In the genomic region with DNA sequence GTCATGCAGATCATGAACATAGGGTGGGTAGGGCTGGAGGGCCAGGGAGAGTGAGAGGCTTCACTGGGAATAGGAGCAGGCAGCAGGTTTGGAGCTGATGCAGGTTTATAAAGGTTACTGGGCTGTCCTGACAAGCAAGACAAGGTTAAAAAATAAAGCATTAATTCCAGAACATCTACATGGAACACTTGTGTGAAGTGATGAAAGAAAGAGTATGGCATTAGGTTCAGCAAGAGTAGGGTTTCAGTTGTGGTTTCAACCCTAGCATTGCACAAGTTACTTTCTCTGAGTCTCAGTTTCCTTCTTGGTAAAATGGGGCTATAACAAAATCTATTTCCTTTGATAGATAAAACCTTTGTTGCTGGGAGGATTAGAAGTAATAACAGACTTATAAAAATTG, we compare ENCODE assay signal across 12 cellular contexts.
A peak's percentile ranks its signal among the peaks of the same experiment; 100 is the strongest.
DNase-seq lines count a peak whose midpoint lies in the region; ATAC-seq and TF ChIP-seq lines count a peak whose summit lies in the region.
"Had no signal": no experiment of that assay in that cellular context is flagged by ENCODE, and none has a peak within 500 bp of the region (broad histone marks: within the 10 kb centered on the region; RNA-seq: fewer than 3 reads in every experiment).

No MANE protein-coding gene starts in this region.

- no peak overlapping the region for H3K27ac Mint-ChIP-seq in natural killer cell treated with Interleukin-12 subunit alpha and Interleukin-12 subunit beta and Interleukin-15 and Interleukin-18, amount 100 ng/mL, for 72 hours
- H3K27ac Mint-ChIP-seq in natural killer cell: no peak overlapping the region
- H3K27ac Mint-ChIP-seq in activated CD4-positive, alpha-beta memory T cell treated with anti-CD3 and anti-CD28 coated beads, Interleukin-2, amount 10 ng/mL, durations not matched to agents 7 days and 5 days: no peak overlapping the region
- H3K27ac Mint-ChIP-seq: dendritic cell treated with granulocyte-macrophage colony-stimulating factor and Interleukin-4, amounts not matched to agents 40 ng/mL and 50 ng/mL, for 4 days had no signal

- H3K4me3 Mint-ChIP-seq in natural killer cell treated with Interleukin-12 subunit alpha and Interleukin-12 subunit beta and Interleukin-15 and Interleukin-18, amount 100 ng/mL, for 72 hours: no peak overlapping the region
- H3K4me3 Mint-ChIP-seq in natural killer cell: no peak overlapping the region
- H3K4me3 Mint-ChIP-seq in activated CD4-positive, alpha-beta memory T cell treated with anti-CD3 and anti-CD28 coated beads, Interleukin-2, amount 10 ng/mL, durations not matched to agents 7 days and 5 days: no peak overlapping the region
- H3K4me3 Mint-ChIP-seq: dendritic cell treated with granulocyte-macrophage colony-stimulating factor and Interleukin-4, amounts not matched to agents 40 ng/mL and 50 ng/mL, for 4 days had no signal

- no peak for TF ChIP-seq CTCF in natural killer cell (IDR thresholded peaks at IDR 0.05)
- TF ChIP-seq CTCF in NB4 (IDR thresholded peaks at IDR 0.05; ENCODE audit: low read depth, low read length): no peak

- intact Hi-C loops in natural killer cell (cut with micrococcal nuclease): no loop called here
- intact Hi-C loops in left cardiac atrium (cut with DNase I): loop anchor here in 1 of 2 donors (10.0 kb wide), 1 partner anchor 169 kb away; no protein-coding TSS in a partner anchor

- H3K36me3 Mint-ChIP-seq in natural killer cell treated with Interleukin-12 subunit alpha and Interleukin-12 subunit beta and Interleukin-15 and Interleukin-18, amount 100 ng/mL, for 72 hours: peaks cover 13% of the 10 kb centered on the region
- H3K36me3 Mint-ChIP-seq in natural killer cell: peaks cover 8% of the 10 kb centered on the region
- peaks cover 9% of the 10 kb centered on the region for H3K36me3 Mint-ChIP-seq in activated CD4-positive, alpha-beta memory T cell treated with anti-CD3 and anti-CD28 coated beads, Interleukin-2, amount 10 ng/mL, durations not matched to agents 7 days and 5 days (ENCODE audit: low read depth)

- peaks cover 5% of the 10 kb centered on the region in 2 donors for H3K4me1 Mint-ChIP-seq in natural killer cell treated with Interleukin-12 subunit alpha and Interleukin-12 subunit beta and Interleukin-15 and Interleukin-18, amount 100 ng/mL, for 72 hours (ENCODE audit: low read depth in 2 of 2)
- H3K4me1 Mint-ChIP-seq in natural killer cell: no peaks in the 10 kb centered on the region
- peaks cover 10% of the 10 kb centered on the region for H3K4me1 Mint-ChIP-seq in activated CD4-positive, alpha-beta memory T cell treated with anti-CD3 and anti-CD28 coated beads, Interleukin-2, amount 10 ng/mL, durations not matched to agents 7 days and 5 days

- peaks cover 7% of the 10 kb centered on the region for H3K9me3 Mint-ChIP-seq in natural killer cell treated with Interleukin-12 subunit alpha and Interleukin-12 subunit beta and Interleukin-15 and Interleukin-18, amount 100 ng/mL, for 72 hours
- peaks cover 4 to 8% of the 10 kb centered on the region in 2 donors for H3K9me3 Mint-ChIP-seq in natural killer cell
- peaks cover 17% of the 10 kb centered on the region for H3K9me3 Mint-ChIP-seq in activated CD4-positive, alpha-beta memory T cell treated with anti-CD3 and anti-CD28 coated beads, Interleukin-2, amount 10 ng/mL, durations not matched to agents 7 days and 5 days

- peaks cover 14 to 23% of the 10 kb centered on the region in 2 donors for H3K27me3 Mint-ChIP-seq in natural killer cell treated with Interleukin-12 subunit alpha and Interleukin-12 subunit beta and Interleukin-15 and Interleukin-18, amount 100 ng/mL, for 72 hours
- peaks cover 0 to 5% of the 10 kb centered on the region in 2 donors for H3K27me3 Mint-ChIP-seq in natural killer cell (ENCODE audit: low read depth in 2 of 2)
- H3K27me3 Mint-ChIP-seq in activated CD4-positive, alpha-beta memory T cell treated with anti-CD3 and anti-CD28 coated beads, Interleukin-2, amount 10 ng/mL, durations not matched to agents 7 days and 5 days: peaks cover 33% of the 10 kb centered on the region
- H3K27me3 Mint-ChIP-seq: dendritic cell treated with granulocyte-macrophage colony-stimulating factor and Interleukin-4, amounts not matched to agents 40 ng/mL and 50 ng/mL, for 4 days had no signal

- POLR2A ChIA-PET in activated CD4-positive, alpha-beta memory T cell treated with anti-CD3 and anti-CD28 coated beads, Interleukin-2, amount 10 ng/mL, durations not matched to agents 7 days and 5 days (lab: Charles Lee): no interaction called here

- H3K4me3 ChIP-seq in NB4 (ENCODE audit: low read depth, low read length): no peak overlapping the region

- CTCF ChIA-PET in activated CD4-positive, alpha-beta memory T cell treated with anti-CD3 and anti-CD28 coated beads, Interleukin-2, amount 10 ng/mL, durations not matched to agents 7 days and 5 days (lab: Charles Lee): no interaction called here

- peak; percentile 24 to 67 for ATAC-seq in natural killer cell treated with Interleukin-12 subunit alpha and Interleukin-12 subunit beta and Interleukin-15 and Interleukin-18, amount 100 ng/mL, for 72 hours
- ATAC-seq in natural killer cell: no peak
- ATAC-seq in HG02759 (IDR thresholded peaks at IDR 0.05; ENCODE audit: unreplicated experiment): peak; percentile 50
- no peak for ATAC-seq in left cardiac atrium

- TF ChIP-seq POLR2A in NB4 (IDR thresholded peaks at IDR 0.05; ENCODE audit: extremely low read depth, insufficient read length): no peak

- DNase-seq in natural killer cell treated with Interleukin-12 subunit alpha and Interleukin-12 subunit beta and Interleukin-15 and Interleukin-18, amount 100 ng/mL, for 72 hours (ENCODE audit: low spot score): no peak
- DNase-seq in natural killer cell (no peak), NB4 (ENCODE audit: low read depth) (peak; percentile 61), left cardiac atrium (no peak), globus pallidus (ENCODE audit: low spot score) (no peak)
- DNase-seq in activated CD4-positive, alpha-beta memory T cell treated with anti-CD3 and anti-CD28 coated beads, Interleukin-2, amount 10 ng/mL, durations not matched to agents 7 days and 5 days: no peak
- no peak for DNase-seq in stimulated activated CD4-positive, alpha-beta T cell treated with anti-CD3 and anti-CD28 coated beads, Interleukin-4, amount 100 ng/mL, for 1 hour
- DNase-seq: activated gamma-delta T cell treated with Interleukin-2 at 50 U/mL for 16 hours, Kasumi-1, NCI-H2227 treated with DMSO at 0.1 percent for 48 hours had no signal

Comparison
In these comparisons a context has a peak if more than half of its experiments do, and no peak if none do; other contexts are left out.
1. ATAC-seq: peak in natural killer cell treated with Interleukin-12 subunit alpha and Interleukin-12 subunit beta and Interleukin-15 and Interleukin-18, amount 100 ng/mL, for 72 hours (2 of 2) and HG02759 (single experiment); none in natural killer cell (0 of 3) and left cardiac atrium (0 of 2).